Comparison of ENCODE assay signal across 8 cellular contexts in the genomic region with DNA sequence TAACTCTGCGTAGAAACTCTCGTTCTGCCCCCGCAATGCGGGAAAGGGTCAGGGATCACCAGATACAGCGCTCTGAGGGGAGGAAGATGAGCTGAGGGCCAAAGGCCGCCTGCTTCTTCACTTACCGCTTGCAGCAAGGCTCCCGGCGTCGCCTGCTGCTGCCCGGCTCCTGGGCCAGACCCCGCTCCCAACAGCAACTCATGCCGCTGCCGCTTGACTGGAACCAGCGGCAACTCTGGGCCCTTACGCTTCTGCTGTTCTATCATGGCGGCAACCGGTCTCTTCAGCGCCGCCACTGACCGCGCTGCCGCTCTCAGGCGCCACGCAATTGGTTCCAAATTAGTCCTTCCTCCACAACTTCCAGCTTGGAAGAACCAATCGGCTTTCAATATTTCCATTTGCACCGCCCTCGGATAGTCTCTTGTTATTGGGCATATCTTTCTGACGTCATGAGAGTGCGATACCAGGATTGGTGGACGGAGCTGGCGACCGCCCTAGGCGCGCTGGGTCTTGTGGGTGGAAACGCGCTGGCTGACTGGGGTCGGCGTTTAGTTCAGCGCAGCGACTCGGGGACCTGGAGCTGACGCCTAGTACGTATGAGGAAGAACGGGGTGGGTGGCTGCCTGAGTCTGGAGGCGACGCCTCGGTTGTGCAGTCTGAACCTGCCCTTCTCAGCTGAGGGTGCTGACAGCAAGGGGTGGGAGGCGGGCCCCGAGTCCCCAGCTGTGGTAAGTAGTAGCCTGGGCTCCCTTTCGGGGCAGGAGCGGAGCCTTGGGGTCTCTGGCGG. TPM values are rescaled to one million over a fixed set of nuclear protein-coding genes. Genes with fewer than 3 reads are reported as not detected.
A peak's percentile ranks its signal among the peaks of the same experiment; 100 is the strongest.
DNase-seq lines count a peak whose midpoint lies in the region; ATAC-seq and TF ChIP-seq lines count a peak whose summit lies in the region.

TSS of gene SNRNP40 (minus strand) at position 303 of the 787 bp plus-strand sequence. CDS start at position 266, 37 bp downstream.
TSS of gene ZCCHC17 (plus strand) at position 547 of the 787 bp plus-strand sequence. CDS start 13,067 bp downstream, outside the sequence.

- ATAC-seq in omental fat pad (ENCODE audit: low FRiP score) (peak; percentile 100), thoracic aorta (ENCODE audit: insufficient number of reproducible peaks, low FRiP score, low read depth) (peak; percentile 98)

- H3K36me3 ChIP-seq in GM06990 (ENCODE audit: control insufficient read depth, insufficient read depth, low read length) (peaks cover 7% of the 10 kb centered on the region), SK-N-MC (ENCODE audit: insufficient read depth, low read length) (peaks cover 31% of the 10 kb centered on the region), thoracic aorta (peaks cover 14% of the 10 kb centered on the region)

- peak; percentile 70 for TF ChIP-seq POLR2A in NB4 (IDR thresholded peaks at IDR 0.05; ENCODE audit: extremely low read depth, insufficient read length)

- H3K27ac Mint-ChIP-seq in HFFc6, result no peak within 1 kb of the TSS

- no peaks in the 10 kb centered on the region for H3K9me3 Mint-ChIP-seq in HFFc6

- H3K4me3 ChIP-seq in GM06990 (replicated peaks; ENCODE audit: low read depth, low read length), result peak within 1 kb of the TSS; percentile 83
- peak within 1 kb of the TSS; percentile 99 for H3K4me3 ChIP-seq in NB4 (ENCODE audit: low read depth, low read length)
- peak within 1 kb of the TSS; percentile 99 for H3K4me3 ChIP-seq in SK-N-MC
- peak within 1 kb of the TSS; percentile 88 for H3K4me3 ChIP-seq in thoracic aorta

- H3K4me1 ChIP-seq in thoracic aorta (ENCODE audit: control insufficient read depth in 1 of 2, low read depth in 2 of 2), result peaks cover 13 to 39% of the 10 kb centered on the region in 2 donors

- TF ChIP-seq CTCF in GM06990 (IDR thresholded peaks at IDR 0.05; ENCODE audit: insufficient read depth, low read length, poor library complexity, severe bottlenecking) (no peak), HFFc6 (IDR thresholded peaks at IDR 0.05) (peak; percentile 58), NB4 (IDR thresholded peaks at IDR 0.05; ENCODE audit: low read depth, low read length) (no peak), omental fat pad (IDR thresholded peaks at IDR 0.05) (no peak), thoracic aorta (IDR thresholded peaks at IDR 0.05) (no peak)

- H3K27me3 ChIP-seq in GM06990 (replicated peaks; ENCODE audit: control insufficient read depth, insufficient read depth, low read length) (no peaks in the 10 kb centered on the region), thoracic aorta (replicated peaks; ENCODE audit: insufficient read depth) (no peaks in the 10 kb centered on the region)

- DNase-seq in GM06990 (ENCODE audit: extremely low read depth, insufficient read length) (peak; percentile 96), HFFc6 (peak; percentile 99), NB4 (ENCODE audit: low read depth) (peak; percentile 99), SK-N-MC (ENCODE audit: low read depth, low spot score) (peak; percentile 99), glomerular endothelial cell (ENCODE audit: extremely low read depth, low read depth, low spot score) (peak; percentile 98), omental fat pad (ENCODE audit: low spot score) (peak; percentile 70), thoracic aorta (ENCODE audit: low spot score) (peak; percentile 91)
- peak; percentile 93 for DNase-seq in activated naive CD4-positive, alpha-beta T cell treated with anti-CD3 and anti-CD28 coated beads, Interleukin-2, amount 50 U/mL, for 16 hours

- peak within 1 kb of the TSS; percentile 100 for H3K9ac ChIP-seq in SK-N-MC (ENCODE audit: insufficient read length)

- H3K9me3 ChIP-seq in SK-N-MC (ENCODE audit: low read depth, low read length) (no peaks in the 10 kb centered on the region), thoracic aorta (no peaks in the 10 kb centered on the region)

- H3K4me1 Mint-ChIP-seq in HFFc6 (ENCODE audit: low read depth), result no peaks in the 10 kb centered on the region; the same call in 1 of the 2 replicates

- no peak within 1 kb of the TSS for H3K4me3 Mint-ChIP-seq in HFFc6

- H3K27ac ChIP-seq in SK-N-MC (peak within 1 kb of the TSS; percentile 79), thoracic aorta (peak within 1 kb of the TSS; percentile 80 to 89)

- H3K36me3 Mint-ChIP-seq in HFFc6 (ENCODE audit: low read depth), result peaks cover 10% of the 10 kb centered on the region

- peaks cover 3% of the 10 kb centered on the region; the same call in 1 of the 2 replicates for H3K27me3 Mint-ChIP-seq in HFFc6 (ENCODE audit: insufficient read depth)

RNA-seq across cellular contexts. Expression of gene SNRNP40, which starts in this region (rescaled TPM):
- 10 to 100 TPM; 37.8 to 50.7 (median 46.1) TPM for total RNA-seq in HFFc6 (2021; fragmentation: NEBNext Ultra II Directional; extraction: Animal tissue kit (Norgen Biotek cat#: 25700))
- total RNA-seq in glomerular endothelial cell (58.5 and 64.4 TPM in 2 replicates), omental fat pad (10 to 100 TPM; 32.5 to 53.2 (median 42.0) TPM), thoracic aorta (10 to 100 TPM; 26.5 to 44.1 TPM)

RNA-seq across cellular contexts. Expression of gene ZCCHC17, which starts in this region (rescaled TPM):
- 10 to 100 TPM; 37.4 to 42.3 (median 38.6) TPM for total RNA-seq in HFFc6 (2021; fragmentation: NEBNext Ultra II Directional; extraction: Animal tissue kit (Norgen Biotek cat#: 25700))
- total RNA-seq in glomerular endothelial cell (28.2 and 44.0 TPM in 2 replicates), omental fat pad (10 to 100 TPM; 18.3 to 22.5 (median 18.8) TPM), thoracic aorta (10 to 100 TPM; 13.1 to 21.7 TPM)

Comparison
In these comparisons a context has a peak if more than half of its experiments do, and no peak if none do; other contexts are left out.
1. Peak in every context shown above with its lines: DNase-seq, ATAC-seq, H3K4me3 ChIP-seq and H3K27ac ChIP-seq.